ENCODE assay signal across 17 cellular contexts in the genomic region with DNA sequence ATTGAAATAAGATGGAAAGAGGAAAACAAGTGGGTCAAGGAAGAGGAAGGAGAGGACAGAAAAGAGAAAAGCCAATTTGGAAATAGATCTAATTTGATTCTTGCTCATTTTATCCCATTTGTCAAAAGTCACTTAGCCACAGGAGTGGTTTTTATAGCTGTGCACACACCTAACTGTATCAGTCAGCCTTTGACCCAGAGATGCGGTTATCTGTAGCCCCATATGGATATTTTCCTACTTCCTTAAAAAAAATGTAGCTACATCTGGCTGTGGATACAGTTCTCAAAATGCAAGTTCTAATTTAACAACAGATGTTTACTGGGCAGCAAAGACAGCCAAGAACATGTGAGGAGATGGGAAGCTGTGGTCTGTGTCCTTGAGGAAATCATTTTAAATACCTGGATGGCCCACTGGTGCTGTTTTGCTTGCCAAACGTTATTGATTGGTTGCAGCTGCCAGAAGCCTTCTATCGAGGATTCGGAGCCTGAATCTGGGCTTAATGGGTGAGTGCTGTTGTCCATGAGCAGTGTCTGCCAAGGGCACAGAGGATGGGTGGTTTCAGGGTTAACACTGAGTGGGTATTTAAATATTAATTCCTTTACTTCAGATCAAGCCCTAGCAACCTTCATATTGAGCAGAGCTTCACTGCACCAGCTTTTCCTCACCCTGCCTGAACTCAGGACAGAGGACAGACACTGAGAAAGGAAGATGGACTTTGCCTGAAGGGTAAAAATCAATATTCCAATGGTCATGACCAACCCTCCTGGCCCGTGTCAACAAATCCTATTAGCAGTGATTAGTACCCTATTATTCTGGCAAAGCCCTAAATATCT.
DNase-seq lines count a peak whose midpoint lies in the region; ATAC-seq, FAIRE-seq and TF ChIP-seq lines count a peak whose summit lies in the region.
"Had no signal": no experiment of that assay in that cellular context is flagged by ENCODE, and none has a peak within 500 bp of the region (broad histone marks: within the 10 kb centered on the region; RNA-seq: fewer than 3 reads in every experiment).

No MANE protein-coding gene starts in this region.

- no peak overlapping the region for H3K4me2 ChIP-seq in SK-N-SH
- peak overlapping the region; percentile 57 for H3K4me2 ChIP-seq in HepG2 (ENCODE audit: low read depth, low read length)

- TF ChIP-seq POLR2A in HepG2 (IDR thresholded peaks at IDR 0.05; ENCODE audit: insufficient read depth in 1 of 2, low read depth in 2 of 2, low read length in 2 of 2): no peak

- H3K27me3 Mint-ChIP-seq in stimulated activated naive B cell treated with anti-CD40 and anti-IgM and Interleukin-4, amounts not matched to agents 10 μg/mL and 1 μg/mL and 100 μg/mL, for 72 hours: peaks cover 0 to 4% of the 10 kb centered on the region in 2 donors

- BruUV-seq in HepG2 (replicated peaks; lab: Mats Ljungman, UMichigan): no TSS peak

- H4K20me1 ChIP-seq in SK-N-SH (ENCODE audit: insufficient read depth): no peaks in the 10 kb centered on the region
- no peaks in the 10 kb centered on the region for H4K20me1 ChIP-seq in HepG2 (ENCODE audit: insufficient read depth, low read length)

- H3K4me3 ChIP-seq in SK-N-SH (ENCODE audit: low read depth in 2 of 2, low read length in 1 of 2) (no peak overlapping the region), HepG2 (replicated peaks in 1 of 3; ENCODE audit: insufficient read depth in 1 of 3, low read depth in 2 of 3, low read length in 3 of 3) (no peak overlapping the region)
- H3K4me3 ChIP-seq: K562 had no signal

- H3K27ac ChIP-seq in SK-N-SH (ENCODE audit: low read depth in 2 of 2, low read length in 1 of 2) (peak overlapping the region in 1 of 2 experiments; percentile 50; a peak in 1 of 4 replicates), HepG2 (ENCODE audit: extremely low read length, insufficient read depth, low read length) (peak overlapping the region; percentile 22)

- no peak overlapping the region for H3K4me3 Mint-ChIP-seq in stimulated activated naive B cell treated with anti-CD40 and anti-IgM and Interleukin-4, amounts not matched to agents 10 μg/mL and 1 μg/mL and 100 μg/mL, for 72 hours
- H3K4me3 Mint-ChIP-seq: CD14-positive monocyte had no signal

- TF ChIP-seq RAD21 in SK-N-SH (IDR thresholded peaks at IDR 0.05; ENCODE audit: low read length) (no peak), HepG2 (CRISPR knock-in tag; IDR thresholded peaks at IDR 0.05) (no peak)

- CTCF ChIA-PET in SK-N-SH (lab: Yijun Ruan, JAX) (interaction anchor here (0.9 to 2.3 kb wide), 5 partner anchors 11 to 532 kb away, joined by 3 to 5 read pairs (median 4); partner anchors contain the start of gene APBA1), HepG2 (lab: Yijun Ruan, JAX; ENCODE audit: low intra/inter-chr PET ratio, low total read pairs) (no interaction called here)

- in situ Hi-C loops in HepG2 (cut with HindIII; ENCODE audit: extremely low pct_ligation_motif_present, low pct_unique_long_range_greater_than_20kb): no loop called here

- intact Hi-C loops in HepG2 (cut with micrococcal nuclease; ENCODE audit: unreplicated experiment): no loop called here

- peaks cover 6 to 9% of the 10 kb centered on the region in 2 donors for H3K4me1 Mint-ChIP-seq in stimulated activated naive B cell treated with anti-CD40 and anti-IgM and Interleukin-4, amounts not matched to agents 10 μg/mL and 1 μg/mL and 100 μg/mL, for 72 hours

- no peak overlapping the region for H3K9ac ChIP-seq in SK-N-SH
- H3K9ac ChIP-seq in HepG2 (ENCODE audit: insufficient read depth, low read depth, low read length): no peak overlapping the region

- no peaks in the 10 kb centered on the region for H3F3A ChIP-seq in SK-N-SH (replicated peaks; ENCODE audit: insufficient read depth)

- no peaks in the 10 kb centered on the region for H3K9me2 ChIP-seq in SK-N-SH

- no peaks in the 10 kb centered on the region for H3K36me3 ChIP-seq in SK-N-SH (replicated peaks in 1 of 2; ENCODE audit: control insufficient read depth in 1 of 2, insufficient read depth in 2 of 2, low read length in 1 of 2)
- H3K36me3 ChIP-seq in HepG2 (replicated peaks in 1 of 2; ENCODE audit: control insufficient read depth in 1 of 2, insufficient read depth in 2 of 2, low read length in 2 of 2): no peaks in the 10 kb centered on the region

- no peaks in the 10 kb centered on the region for H3K36me3 Mint-ChIP-seq in stimulated activated naive B cell treated with anti-CD40 and anti-IgM and Interleukin-4, amounts not matched to agents 10 μg/mL and 1 μg/mL and 100 μg/mL, for 72 hours
- H3K36me3 Mint-ChIP-seq: CD14-positive monocyte had no signal

- peaks cover 4% of the 10 kb centered on the region; the same call in 1 of the 2 replicates for H3K79me2 ChIP-seq in SK-N-SH (ENCODE audit: insufficient read depth)
- H3K79me2 ChIP-seq in HepG2 (ENCODE audit: insufficient read depth, low read length): no peaks in the 10 kb centered on the region

- H3K27me3 ChIP-seq in SK-N-SH (ENCODE audit: insufficient read depth) (no peaks in the 10 kb centered on the region), HepG2 (ENCODE audit: control insufficient read depth in 1 of 2, insufficient read depth in 2 of 2, low read length in 2 of 2) (peaks cover 0 to 2% of the 10 kb centered on the region in 2 experiments; a peak in 1 of 5 replicates)

- no peak for TF ChIP-seq CTCF in SK-N-SH (IDR thresholded peaks at IDR 0.05)
- TF ChIP-seq CTCF in HepG2 (CRISPR knock-in tag; IDR thresholded peaks at IDR 0.05): no peak

- H3K27ac Mint-ChIP-seq in stimulated activated naive B cell treated with anti-CD40 and anti-IgM and Interleukin-4, amounts not matched to agents 10 μg/mL and 1 μg/mL and 100 μg/mL, for 72 hours: peak overlapping the region; percentile 27
- H3K27ac Mint-ChIP-seq: CD14-positive monocyte had no signal

- DNase-seq in SK-N-SH: no peak
- DNase-seq in NCI-H82 treated with DMSO at 0.1 percent for 48 hours (lab: John Stamatoyannopoulos, UW; ENCODE audit: unreplicated experiment): peak; percentile 28
- peak; percentile 8 for DNase-seq in HepG2 (ENCODE audit: low spot score)
- no peak for DNase-seq in stimulated activated naive B cell treated with anti-CD40 and anti-IgM and Interleukin-4, amounts not matched to agents 10 μg/mL and 1 μg/mL and 100 μg/mL, for 72 hours
- no peak for DNase-seq in DMS114 treated with DMSO at 0.1 percent for 48 hours (lab: John Stamatoyannopoulos, UW; ENCODE audit: unreplicated experiment)
- DNase-seq: EL, NCI-H1694, NCI-H2107, NCI-H446 treated with DMSO at 0.1 percent for 48 hours, NCI-H774, SHP77 treated with DMSO at 0.1 percent for 48 hours had no signal

- FAIRE-seq in HepG2 (lab: Jason Lieb, UNC): peak; percentile 32
- FAIRE-seq: H1, K562, RCC 7860 had no signal

- H3K9me3 ChIP-seq in SK-N-SH: no peaks in the 10 kb centered on the region
- H3K9me3 ChIP-seq in HepG2 (ENCODE audit: low read length): no peaks in the 10 kb centered on the region

- 48% methylated on average over 5 of the region's 5 CpGs for whole genome bisulfite sequencing in SK-N-SH (ENCODE audit: low lambda C conversion rate)
- 0% methylated on average over 3 of the region's 5 CpGs for WGBS in HepG2 (ENCODE audit: low lambda C conversion rate)

- H2AFZ ChIP-seq in SK-N-SH (ENCODE audit: low read depth) (no peak overlapping the region), HepG2 (ENCODE audit: low read length) (no peak overlapping the region)

- H3K4me1 ChIP-seq in SK-N-SH (ENCODE audit: control insufficient read depth in 1 of 2, insufficient read depth in 2 of 2, low read depth in 1 of 2, low read length in 1 of 2): peaks cover 3 to 22% of the 10 kb centered on the region in 2 experiments; a peak in 3 of 4 replicates
- peaks cover 35% of the 10 kb centered on the region for H3K4me1 ChIP-seq in HepG2 (ENCODE audit: insufficient read depth, low read length)

- ATAC-seq in SK-N-SH treated with all-trans-retinoic acid at 6 μM for 48 hours (no peak), HepG2 (peak; percentile 92), HG02571 (IDR thresholded peaks at IDR 0.05; ENCODE audit: unreplicated experiment) (no peak)
- no peak for ATAC-seq in stimulated activated naive B cell treated with anti-CD40 and anti-IgM and Interleukin-4, amounts not matched to agents 10 μg/mL and 1 μg/mL and 100 μg/mL, for 72 hours (replicated peaks)
- ATAC-seq: K562 had no signal

- peak in 1 of 2 experiments; percentile 51; a peak in 1 of 4 replicates for TF ChIP-seq EP300 in SK-N-SH (IDR thresholded peaks at IDR 0.05; ENCODE audit: borderline replicate concordance in 1 of 2, low read depth in 1 of 2, low read length in 1 of 2)
- TF ChIP-seq EP300 in HepG2 (IDR thresholded peaks at IDR 0.05; ENCODE audit: low read depth in 2 of 2, low read length in 2 of 2): peak in 1 of 2 experiments; percentile 37; a peak in 1 of 4 replicates
- no peak for TF ChIP-seq EP300 in HepG2 (CRISPR knock-in tag; IDR thresholded peaks at IDR 0.05; ENCODE audit: borderline replicate concordance)

- POLR2A ChIA-PET in SK-N-SH (lab: Yijun Ruan, JAX): no interaction called here
- POLR2A ChIA-PET in HepG2 (lab: Yijun Ruan, JAX): no interaction called here

- H3K9me3 Mint-ChIP-seq in stimulated activated naive B cell treated with anti-CD40 and anti-IgM and Interleukin-4, amounts not matched to agents 10 μg/mL and 1 μg/mL and 100 μg/mL, for 72 hours: no peaks in the 10 kb centered on the region

TF ChIP-seq in SK-N-SH, 30 proteins besides CTCF, POLR2A, EP300 and RAD21 (continues in another document):
- TF ChIP-seq RCOR1 (IDR thresholded peaks at IDR 0.05; ENCODE audit: low read length): peak; percentile 56; the same call in 1 of the 2 replicates

TF ChIP-seq in HepG2, 621 proteins besides CTCF, POLR2A, EP300 and RAD21 (continues in another document):
- no peak for TF ChIP-seq NKX3-1 (CRISPR knock-in tag; IDR thresholded peaks at IDR 0.05)
- TF ChIP-seq, protein P1, sequence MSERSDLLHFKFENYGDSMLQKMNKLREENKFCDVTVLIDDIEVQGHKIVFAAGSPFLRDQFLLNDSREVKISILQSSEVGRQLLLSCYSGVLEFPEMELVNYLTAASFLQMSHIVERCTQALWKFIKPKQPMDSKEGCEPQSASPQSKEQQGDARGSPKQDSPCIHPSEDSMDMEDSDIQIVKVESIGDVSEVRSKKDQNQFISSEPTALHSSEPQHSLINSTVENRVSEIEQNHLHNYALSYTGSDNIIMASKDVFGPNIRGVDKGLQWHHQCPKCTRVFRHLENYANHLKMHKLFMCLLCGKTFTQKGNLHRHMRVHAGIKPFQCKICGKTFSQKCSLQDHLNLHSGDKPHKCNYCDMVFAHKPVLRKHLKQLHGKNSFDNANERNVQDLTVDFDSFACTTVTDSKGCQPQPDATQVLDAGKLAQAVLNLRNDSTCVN (CRISPR knock-in tag; IDR thresholded peaks at IDR 0.05; ENCODE audit: borderline replicate concordance): no peak
- no peak for TF ChIP-seq BHLHE40 (IDR thresholded peaks at IDR 0.05; ENCODE audit: low read length)
- no peak for TF ChIP-seq ZZZ3 (CRISPR knock-in tag; IDR thresholded peaks at IDR 0.05; ENCODE audit: borderline replicate concordance)

Comparison
In these comparisons a context has a peak if more than half of its experiments do, and no peak if none do; other contexts are left out.
1. DNase-seq: peak in NCI-H82 treated with DMSO at 0.1 percent for 48 hours (single experiment) and HepG2 (single experiment); none in SK-N-SH (single experiment), stimulated activated naive B cell treated with anti-CD40 and anti-IgM and Interleukin-4, amounts not matched to agents 10 μg/mL and 1 μg/mL and 100 μg/mL, for 72 hours (single experiment) and DMS114 treated with DMSO at 0.1 percent for 48 hours (single experiment).
2. Of the 25 proteins assayed by ChIP-seq in both HepG2 and SK-N-SH: peak only in HepG2: NFIC; only in SK-N-SH: none; in both: none; in neither: 23; mixed calls (peak in some experiments, not most) for 1.